Comparison of ENCODE assay signal across 1 cellular context in the genomic region with DNA sequence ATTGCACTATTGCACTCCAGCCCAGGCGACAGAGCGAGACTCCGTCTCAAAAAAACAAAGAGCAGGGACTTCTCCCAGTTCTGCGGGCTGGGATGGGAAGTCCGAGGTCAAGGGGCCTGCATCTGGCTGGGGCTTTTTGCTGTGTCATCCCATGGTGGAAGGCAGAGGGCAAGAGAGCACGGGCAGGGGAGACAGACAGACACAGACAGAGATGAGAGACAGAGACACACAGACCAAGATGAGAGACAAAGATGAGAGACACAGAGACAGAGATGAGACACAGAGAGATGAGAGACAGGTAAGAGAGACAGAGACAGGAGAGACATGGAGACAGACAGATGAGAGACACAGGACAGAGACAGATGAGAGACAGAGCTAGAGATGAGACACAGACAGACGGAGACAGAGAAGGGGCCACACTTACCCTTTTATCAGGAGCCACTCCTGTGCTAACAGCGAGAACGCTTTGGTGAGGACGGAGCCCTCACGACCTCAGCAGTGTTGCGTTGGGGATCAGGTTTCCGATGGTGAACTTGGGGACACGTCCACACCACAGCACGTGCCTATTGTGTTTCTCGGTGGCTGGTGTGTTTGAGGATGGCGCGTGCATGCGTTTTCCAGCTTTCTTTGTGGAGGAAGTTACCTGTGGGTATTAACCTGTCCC.
TF ChIP-seq lines count a peak whose summit lies in the region.

No MANE protein-coding gene starts in this region.

TF ChIP-seq in K562, 482 proteins besides CTCF, POLR2A, EP300 and RAD21 (continues in another document):
- TF ChIP-seq BACH1 (tag; IDR thresholded peaks at IDR 0.05) (peak; percentile 67), ZEB2 (IDR thresholded peaks at IDR 0.05) (peak; percentile 67; the same call in 1 of the 2 replicates), USF1 (CRISPR knock-in tag; IDR thresholded peaks at IDR 0.05) (peak; percentile 47), TRIM24 (IDR thresholded peaks at IDR 0.05) (peak; percentile 32 to 70; a peak in 3 of 4 replicates), CHCHD3 (CRISPR knock-in tag; IDR thresholded peaks at IDR 0.05) (no peak), U2AF1 (optimal IDR thresholded peaks at IDR 0.05; ENCODE audit: low read depth, low read length) (no peak), CBFB (CRISPR knock-in tag; IDR thresholded peaks at IDR 0.05) (no peak), ZNF444 (CRISPR knock-in tag; IDR thresholded peaks at IDR 0.05) (no peak), ZBTB9 (CRISPR knock-in tag; IDR thresholded peaks at IDR 0.05) (no peak), CTBP1 (IDR thresholded peaks at IDR 0.05; ENCODE audit: borderline replicate concordance) (peak; percentile 70; the same call in 1 of the 2 replicates), SIN3B (IDR thresholded peaks at IDR 0.05; ENCODE audit: low read depth) (no peak), ZNF3 (CRISPR knock-in tag; IDR thresholded peaks at IDR 0.05) (no peak), ZFP36 (IDR thresholded peaks at IDR 0.05; ENCODE audit: low read depth, low read length, partially characterized antibody) (peak; percentile 39), FOXA3 (CRISPR knock-in tag; conservative IDR thresholded peaks at IDR 0.05 in 1 of 2, IDR thresholded peaks at IDR 0.05 in 1 of 2) (no peak; a peak in 2 of 4 replicates), NCOR1 (IDR thresholded peaks at IDR 0.05) (peak; percentile 85), RFX7 (CRISPR knock-in tag; IDR thresholded peaks at IDR 0.05) (no peak), NRF1 (conservative IDR thresholded peaks at IDR 0.05 in 1 of 2, IDR thresholded peaks at IDR 0.05 in 1 of 2) (no peak), CBX2 (IDR thresholded peaks at IDR 0.05; ENCODE audit: insufficient read depth, low read length, poor library complexity, severe bottlenecking) (no peak), IRF2 (CRISPR knock-in tag; IDR thresholded peaks at IDR 0.05) (no peak), BRD4 (IDR thresholded peaks at IDR 0.05) (no peak), TEAD4 (IDR thresholded peaks at IDR 0.05; ENCODE audit: low read length) (no peak), TEAD4 (CRISPR knock-in tag; IDR thresholded peaks at IDR 0.05; ENCODE audit: borderline replicate concordance) (no peak), KAT7 (CRISPR knock-in tag; IDR thresholded peaks at IDR 0.05; ENCODE audit: borderline replicate concordance) (0 out of 2 replicates have a peak, but pooled peaks have one; percentile 31), POLR3G (IDR thresholded peaks at IDR 0.05; ENCODE audit: extremely low read depth, insufficient read length, insufficient replicate concordance) (no peak), CREBBP (IDR thresholded peaks at IDR 0.05; ENCODE audit: low read depth, low read length) (no peak), ZNF41 (CRISPR knock-in tag; conservative IDR thresholded peaks at IDR 0.05) (no peak), ZNF507 (tag; conservative IDR thresholded peaks at IDR 0.05) (no peak), CCAR2 (IDR thresholded peaks at IDR 0.05; ENCODE audit: low read depth, low read length) (no peak), EP400 (IDR thresholded peaks at IDR 0.05) (peak; percentile 80), NR1H2 (CRISPR knock-in tag; IDR thresholded peaks at IDR 0.05) (no peak), ZNF354B (CRISPR knock-in tag; IDR thresholded peaks at IDR 0.05) (no peak), RBM17 (IDR thresholded peaks at IDR 0.05; ENCODE audit: borderline replicate concordance, low read depth, low read length) (no peak), MYNN (IDR thresholded peaks at IDR 0.05) (no peak), MYNN (CRISPR knock-in tag; IDR thresholded peaks at IDR 0.05) (no peak), HDAC3 (IDR thresholded peaks at IDR 0.05; ENCODE audit: borderline replicate concordance, partially characterized antibody) (peak; percentile 47), XRCC5 (IDR thresholded peaks at IDR 0.05; ENCODE audit: low read depth, low read length) (no peak), KLF6 (CRISPR knock-in tag; IDR thresholded peaks at IDR 0.05; ENCODE audit: borderline replicate concordance) (no peak), TBL1XR1 (IDR thresholded peaks at IDR 0.05; ENCODE audit: low read length in 2 of 2) (0 out of 4 replicates have a peak, but pooled peaks of 1 of the 2 experiments have one; percentile 20), NCOA2 (IDR thresholded peaks at IDR 0.05; ENCODE audit: partially characterized antibody in 2 of 2) (no peak), SREBF1 (IDR thresholded peaks at IDR 0.05; ENCODE audit: borderline replicate concordance, low read depth, low read length) (no peak), FOXK2 (conservative IDR thresholded peaks at IDR 0.05 in 1 of 2, IDR thresholded peaks at IDR 0.05 in 1 of 2; ENCODE audit: low read depth in 2 of 2) (peak; percentile 58 to 59; a peak in 2 of 4 replicates), RBM25 (IDR thresholded peaks at IDR 0.05; ENCODE audit: low read depth, low read length, severe bottlenecking) (no peak), ZNF133 (CRISPR knock-in tag; IDR thresholded peaks at IDR 0.05) (no peak), MEIS2 (IDR thresholded peaks at IDR 0.05; ENCODE audit: partially characterized antibody) (peak; percentile 25), PTTG1 (tag; IDR thresholded peaks at IDR 0.05; ENCODE audit: low read depth) (no peak), TAL1 (IDR thresholded peaks at IDR 0.05) (0 out of 2 replicates have a peak, but pooled peaks have one; percentile 32), TGIF2 (CRISPR knock-in tag; IDR thresholded peaks at IDR 0.05) (no peak), HDAC8 (tag; IDR thresholded peaks at IDR 0.05) (no peak), EWSR1 (IDR thresholded peaks at IDR 0.05; ENCODE audit: borderline replicate concordance, low read depth, partially characterized antibody) (no peak), MED1 (CRISPR knock-in tag; IDR thresholded peaks at IDR 0.05; ENCODE audit: borderline replicate concordance) (no peak), THRAP3 (IDR thresholded peaks at IDR 0.05; ENCODE audit: borderline replicate concordance) (peak; percentile 63; the same call in 1 of the 2 replicates)
- TF ChIP-seq, protein P1, sequence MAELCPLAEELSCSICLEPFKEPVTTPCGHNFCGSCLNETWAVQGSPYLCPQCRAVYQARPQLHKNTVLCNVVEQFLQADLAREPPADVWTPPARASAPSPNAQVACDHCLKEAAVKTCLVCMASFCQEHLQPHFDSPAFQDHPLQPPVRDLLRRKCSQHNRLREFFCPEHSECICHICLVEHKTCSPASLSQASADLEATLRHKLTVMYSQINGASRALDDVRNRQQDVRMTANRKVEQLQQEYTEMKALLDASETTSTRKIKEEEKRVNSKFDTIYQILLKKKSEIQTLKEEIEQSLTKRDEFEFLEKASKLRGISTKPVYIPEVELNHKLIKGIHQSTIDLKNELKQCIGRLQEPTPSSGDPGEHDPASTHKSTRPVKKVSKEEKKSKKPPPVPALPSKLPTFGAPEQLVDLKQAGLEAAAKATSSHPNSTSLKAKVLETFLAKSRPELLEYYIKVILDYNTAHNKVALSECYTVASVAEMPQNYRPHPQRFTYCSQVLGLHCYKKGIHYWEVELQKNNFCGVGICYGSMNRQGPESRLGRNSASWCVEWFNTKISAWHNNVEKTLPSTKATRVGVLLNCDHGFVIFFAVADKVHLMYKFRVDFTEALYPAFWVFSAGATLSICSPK (IDR thresholded peaks at IDR 0.05; ENCODE audit: borderline replicate concordance): no peak
- TF ChIP-seq, protein P2, sequence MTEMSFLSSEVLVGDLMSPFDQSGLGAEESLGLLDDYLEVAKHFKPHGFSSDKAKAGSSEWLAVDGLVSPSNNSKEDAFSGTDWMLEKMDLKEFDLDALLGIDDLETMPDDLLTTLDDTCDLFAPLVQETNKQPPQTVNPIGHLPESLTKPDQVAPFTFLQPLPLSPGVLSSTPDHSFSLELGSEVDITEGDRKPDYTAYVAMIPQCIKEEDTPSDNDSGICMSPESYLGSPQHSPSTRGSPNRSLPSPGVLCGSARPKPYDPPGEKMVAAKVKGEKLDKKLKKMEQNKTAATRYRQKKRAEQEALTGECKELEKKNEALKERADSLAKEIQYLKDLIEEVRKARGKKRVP (CRISPR knock-in tag; IDR thresholded peaks at IDR 0.05): no peak; the same call in 1 of the 2 replicates
- TF ChIP-seq, protein P3, sequence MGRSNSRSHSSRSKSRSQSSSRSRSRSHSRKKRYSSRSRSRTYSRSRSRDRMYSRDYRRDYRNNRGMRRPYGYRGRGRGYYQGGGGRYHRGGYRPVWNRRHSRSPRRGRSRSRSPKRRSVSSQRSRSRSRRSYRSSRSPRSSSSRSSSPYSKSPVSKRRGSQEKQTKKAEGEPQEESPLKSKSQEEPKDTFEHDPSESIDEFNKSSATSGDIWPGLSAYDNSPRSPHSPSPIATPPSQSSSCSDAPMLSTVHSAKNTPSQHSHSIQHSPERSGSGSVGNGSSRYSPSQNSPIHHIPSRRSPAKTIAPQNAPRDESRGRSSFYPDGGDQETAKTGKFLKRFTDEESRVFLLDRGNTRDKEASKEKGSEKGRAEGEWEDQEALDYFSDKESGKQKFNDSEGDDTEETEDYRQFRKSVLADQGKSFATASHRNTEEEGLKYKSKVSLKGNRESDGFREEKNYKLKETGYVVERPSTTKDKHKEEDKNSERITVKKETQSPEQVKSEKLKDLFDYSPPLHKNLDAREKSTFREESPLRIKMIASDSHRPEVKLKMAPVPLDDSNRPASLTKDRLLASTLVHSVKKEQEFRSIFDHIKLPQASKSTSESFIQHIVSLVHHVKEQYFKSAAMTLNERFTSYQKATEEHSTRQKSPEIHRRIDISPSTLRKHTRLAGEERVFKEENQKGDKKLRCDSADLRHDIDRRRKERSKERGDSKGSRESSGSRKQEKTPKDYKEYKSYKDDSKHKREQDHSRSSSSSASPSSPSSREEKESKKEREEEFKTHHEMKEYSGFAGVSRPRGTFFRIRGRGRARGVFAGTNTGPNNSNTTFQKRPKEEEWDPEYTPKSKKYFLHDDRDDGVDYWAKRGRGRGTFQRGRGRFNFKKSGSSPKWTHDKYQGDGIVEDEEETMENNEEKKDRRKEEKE (IDR thresholded peaks at IDR 0.05; ENCODE audit: borderline replicate concordance in 1 of 2, control insufficient read depth in 1 of 2, low read depth in 2 of 2, low read length in 1 of 2): peak in 1 of 2 experiments; percentile 71; a peak in 1 of 4 replicates
- TF ChIP-seq, protein P4, sequence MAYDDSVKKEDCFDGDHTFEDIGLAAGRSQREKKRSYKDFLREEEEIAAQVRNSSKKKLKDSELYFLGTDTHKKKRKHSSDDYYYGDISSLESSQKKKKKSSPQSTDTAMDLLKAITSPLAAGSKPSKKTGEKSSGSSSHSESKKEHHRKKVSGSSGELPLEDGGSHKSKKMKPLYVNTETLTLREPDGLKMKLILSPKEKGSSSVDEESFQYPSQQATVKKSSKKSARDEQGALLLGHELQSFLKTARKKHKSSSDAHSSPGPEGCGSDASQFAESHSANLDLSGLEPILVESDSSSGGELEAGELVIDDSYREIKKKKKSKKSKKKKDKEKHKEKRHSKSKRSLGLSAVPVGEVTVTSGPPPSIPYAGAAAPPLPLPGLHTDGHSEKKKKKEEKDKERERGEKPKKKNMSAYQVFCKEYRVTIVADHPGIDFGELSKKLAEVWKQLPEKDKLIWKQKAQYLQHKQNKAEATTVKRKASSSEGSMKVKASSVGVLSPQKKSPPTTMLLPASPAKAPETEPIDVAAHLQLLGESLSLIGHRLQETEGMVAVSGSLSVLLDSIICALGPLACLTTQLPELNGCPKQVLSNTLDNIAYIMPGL (CRISPR knock-in tag; IDR thresholded peaks at IDR 0.05): no peak
- TF ChIP-seq, protein P5, sequence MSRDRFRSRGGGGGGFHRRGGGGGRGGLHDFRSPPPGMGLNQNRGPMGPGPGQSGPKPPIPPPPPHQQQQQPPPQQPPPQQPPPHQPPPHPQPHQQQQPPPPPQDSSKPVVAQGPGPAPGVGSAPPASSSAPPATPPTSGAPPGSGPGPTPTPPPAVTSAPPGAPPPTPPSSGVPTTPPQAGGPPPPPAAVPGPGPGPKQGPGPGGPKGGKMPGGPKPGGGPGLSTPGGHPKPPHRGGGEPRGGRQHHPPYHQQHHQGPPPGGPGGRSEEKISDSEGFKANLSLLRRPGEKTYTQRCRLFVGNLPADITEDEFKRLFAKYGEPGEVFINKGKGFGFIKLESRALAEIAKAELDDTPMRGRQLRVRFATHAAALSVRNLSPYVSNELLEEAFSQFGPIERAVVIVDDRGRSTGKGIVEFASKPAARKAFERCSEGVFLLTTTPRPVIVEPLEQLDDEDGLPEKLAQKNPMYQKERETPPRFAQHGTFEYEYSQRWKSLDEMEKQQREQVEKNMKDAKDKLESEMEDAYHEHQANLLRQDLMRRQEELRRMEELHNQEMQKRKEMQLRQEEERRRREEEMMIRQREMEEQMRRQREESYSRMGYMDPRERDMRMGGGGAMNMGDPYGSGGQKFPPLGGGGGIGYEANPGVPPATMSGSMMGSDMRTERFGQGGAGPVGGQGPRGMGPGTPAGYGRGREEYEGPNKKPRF (IDR thresholded peaks at IDR 0.05; ENCODE audit: low read depth, low read length): no peak
- TF ChIP-seq, protein P6, sequence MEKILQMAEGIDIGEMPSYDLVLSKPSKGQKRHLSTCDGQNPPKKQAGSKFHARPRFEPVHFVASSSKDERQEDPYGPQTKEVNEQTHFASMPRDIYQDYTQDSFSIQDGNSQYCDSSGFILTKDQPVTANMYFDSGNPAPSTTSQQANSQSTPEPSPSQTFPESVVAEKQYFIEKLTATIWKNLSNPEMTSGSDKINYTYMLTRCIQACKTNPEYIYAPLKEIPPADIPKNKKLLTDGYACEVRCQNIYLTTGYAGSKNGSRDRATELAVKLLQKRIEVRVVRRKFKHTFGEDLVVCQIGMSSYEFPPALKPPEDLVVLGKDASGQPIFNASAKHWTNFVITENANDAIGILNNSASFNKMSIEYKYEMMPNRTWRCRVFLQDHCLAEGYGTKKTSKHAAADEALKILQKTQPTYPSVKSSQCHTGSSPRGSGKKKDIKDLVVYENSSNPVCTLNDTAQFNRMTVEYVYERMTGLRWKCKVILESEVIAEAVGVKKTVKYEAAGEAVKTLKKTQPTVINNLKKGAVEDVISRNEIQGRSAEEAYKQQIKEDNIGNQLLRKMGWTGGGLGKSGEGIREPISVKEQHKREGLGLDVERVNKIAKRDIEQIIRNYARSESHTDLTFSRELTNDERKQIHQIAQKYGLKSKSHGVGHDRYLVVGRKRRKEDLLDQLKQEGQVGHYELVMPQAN (IDR thresholded peaks at IDR 0.05; ENCODE audit: borderline replicate concordance): peak; percentile 81; the same call in 1 of the 2 replicates
- TF ChIP-seq, protein P7, sequence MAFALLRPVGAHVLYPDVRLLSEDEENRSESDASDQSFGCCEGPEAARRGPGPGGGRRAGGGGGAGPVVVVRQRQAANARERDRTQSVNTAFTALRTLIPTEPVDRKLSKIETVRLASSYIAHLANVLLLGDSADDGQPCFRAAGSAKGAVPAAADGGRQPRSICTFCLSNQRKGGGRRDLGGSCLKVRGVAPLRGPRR (CRISPR knock-in tag; IDR thresholded peaks at IDR 0.05): no peak
